ENCODE assay signal across 29 cellular contexts in genomic region chr6:121695346-121695745, GRCh38.
DNase-seq lines count a peak whose midpoint lies in the region; ATAC-seq and TF ChIP-seq lines count a peak whose summit lies in the region.
"Had no signal": no experiment of that assay in that cellular context is flagged by ENCODE, and none has a peak within 500 bp of the region (broad histone marks: within the 10 kb centered on the region; RNA-seq: fewer than 3 reads in every experiment).

No MANE protein-coding gene starts in this region.

- DNase-seq in ELR (ENCODE audit: low read depth) (peak; percentile 11), adipocyte (ENCODE audit: low read depth) (peak; percentile 23), germinal center (ENCODE audit: low spot score) (no peak), Calu3 (no peak)
- DNase-seq in stimulated activated naive B cell treated with anti-CD40 and anti-IgM and Interleukin-4, amounts not matched to agents 10 μg/mL and 1 μg/mL and 100 μg/mL, for 72 hours = no peak
- DNase-seq: activated CD4-positive, alpha-beta memory T cell treated with anti-CD3 and anti-CD28 coated beads for 36 hours; activated CD4-positive, alpha-beta T cell treated with anti-CD3 and anti-CD28 coated beads for 1 hour; activated naive CD4-positive, alpha-beta T cell treated with Interleukin-2 at 50 U/mL for 16 hours; BE2C; CD8-positive, alpha-beta memory T cell; gastrocnemius medialis; GDM1; GOT3; HFFc6; left cardiac atrium; NCI-H1930; NCI-H2227 treated with DMSO at 0.1 percent for 48 hours; NCI-H69; pancreas; Right ventricle myocardium superior; stimulated activated CD8-positive, alpha-beta memory T cell treated with anti-CD3 and anti-CD28 coated beads, Interleukin-4, amount 100 ng/mL, for 48 hours; stomach had no signal

- H3K27me3 ChIP-seq in adipocyte (replicated peaks; ENCODE audit: control insufficient read depth, insufficient read depth, low read length) (no peaks in the 10 kb centered on the region), layer of hippocampus (ENCODE audit: control insufficient read depth, insufficient read depth, low read length) (no peaks in the 10 kb centered on the region), skeletal muscle satellite cell (ENCODE audit: control insufficient read depth, insufficient read depth, low read length) (no peaks in the 10 kb centered on the region)
- H3K27me3 ChIP-seq: BE2C, gastrocnemius medialis, hepatocyte, pancreas, stomach, tibial nerve had no signal

- no peak overlapping the region for H3K27ac Mint-ChIP-seq in stimulated activated naive B cell treated with anti-CD40 and anti-IgM and Interleukin-4, amounts not matched to agents 10 μg/mL and 1 μg/mL and 100 μg/mL, for 72 hours
- no peak overlapping the region for H3K27ac Mint-ChIP-seq in Calu3 (ENCODE audit: unreplicated experiment)
- H3K27ac Mint-ChIP-seq: activated CD4-positive, alpha-beta memory T cell treated with anti-CD3 and anti-CD28 coated beads for 36 hours; CD8-positive, alpha-beta memory T cell; HFFc6 had no signal

- H3K9me3 ChIP-seq in adipocyte (ENCODE audit: control insufficient read depth, low read length) (no peaks in the 10 kb centered on the region), skeletal muscle satellite cell (replicated peaks; ENCODE audit: low read length) (no peaks in the 10 kb centered on the region)
- H3K9me3 ChIP-seq: BE2C, gastrocnemius medialis, pancreas, stomach, tibial nerve had no signal

- intact Hi-C loops in Calu3 (cut with micrococcal nuclease; ENCODE audit: unreplicated experiment) = loop anchor here (10.0 kb wide), 1 partner anchor 261 kb away; the partner anchor contains the start of gene GJA1

- peak overlapping the region; percentile 18 for H3K9ac ChIP-seq in adipocyte (ENCODE audit: low read length)
- H3K9ac ChIP-seq in skeletal muscle satellite cell (ENCODE audit: low read depth, low read length) = peak overlapping the region; percentile 2
- H3K9ac ChIP-seq: KMS-11 had no signal

- TF ChIP-seq CTCF in Calu3 (IDR thresholded peaks at IDR 0.05; ENCODE audit: unreplicated experiment) = no peak

- CTCF ChIA-PET in Calu3 (lab: Charles Lee) = no interaction called here

- peak overlapping the region; percentile 12 for H3K27ac ChIP-seq in layer of hippocampus (ENCODE audit: low read depth, low read length)
- H3K27ac ChIP-seq: gastrocnemius medialis, hepatocyte, KMS-11, pancreas, stomach had no signal

- no peak for ATAC-seq in stimulated activated naive B cell treated with anti-CD40 and anti-IgM and Interleukin-4, amounts not matched to agents 10 μg/mL and 1 μg/mL and 100 μg/mL, for 72 hours (replicated peaks)
- ATAC-seq in GM21367 (IDR thresholded peaks at IDR 0.05; ENCODE audit: unreplicated experiment) = no peak
- ATAC-seq: gastrocnemius medialis, left cardiac atrium, pancreas had no signal

- H3K4me1 Mint-ChIP-seq in stimulated activated naive B cell treated with anti-CD40 and anti-IgM and Interleukin-4, amounts not matched to agents 10 μg/mL and 1 μg/mL and 100 μg/mL, for 72 hours = no peaks in the 10 kb centered on the region
- H3K4me1 Mint-ChIP-seq in Calu3 (ENCODE audit: low read depth, unreplicated experiment) = peaks cover 28% of the 10 kb centered on the region
- H3K4me1 Mint-ChIP-seq: CD8-positive, alpha-beta memory T cell had no signal

- H3K4me1 ChIP-seq in adipocyte (ENCODE audit: control insufficient read depth, insufficient read depth, low read length) (peaks cover 42% of the 10 kb centered on the region), skeletal muscle satellite cell (ENCODE audit: control insufficient read depth, insufficient read depth, low read length) (peaks cover 64% of the 10 kb centered on the region)
- H3K4me1 ChIP-seq: BE2C, gastrocnemius medialis, pancreas, stomach had no signal

- no peaks in the 10 kb centered on the region for H3K36me3 Mint-ChIP-seq in stimulated activated naive B cell treated with anti-CD40 and anti-IgM and Interleukin-4, amounts not matched to agents 10 μg/mL and 1 μg/mL and 100 μg/mL, for 72 hours
- no peaks in the 10 kb centered on the region for H3K36me3 Mint-ChIP-seq in Calu3 (ENCODE audit: insufficient read depth, unreplicated experiment)
- H3K36me3 Mint-ChIP-seq: activated CD4-positive, alpha-beta memory T cell treated with anti-CD3 and anti-CD28 coated beads for 36 hours; CD8-positive, alpha-beta memory T cell had no signal

- H3K36me3 ChIP-seq in adipocyte (ENCODE audit: control insufficient read depth, insufficient read depth, low read length, severe bottlenecking) (no peaks in the 10 kb centered on the region), skeletal muscle satellite cell (ENCODE audit: insufficient read depth, low read length) (no peaks in the 10 kb centered on the region)
- H3K36me3 ChIP-seq: BE2C, gastrocnemius medialis, pancreas, stomach, tibial nerve had no signal

- BruUV-seq in Calu3 (replicated peaks; lab: Mats Ljungman, UMichigan) = no TSS peak

- H3K4me2 ChIP-seq in skeletal muscle satellite cell (ENCODE audit: low read length) = peak overlapping the region; percentile 27
- H3K4me2 ChIP-seq: hepatocyte, KMS-11 had no signal

- no peaks in the 10 kb centered on the region for H3K27me3 Mint-ChIP-seq in stimulated activated naive B cell treated with anti-CD40 and anti-IgM and Interleukin-4, amounts not matched to agents 10 μg/mL and 1 μg/mL and 100 μg/mL, for 72 hours
- no peaks in the 10 kb centered on the region for H3K27me3 Mint-ChIP-seq in Calu3 (ENCODE audit: unreplicated experiment)

- no peak overlapping the region for H3K4me3 Mint-ChIP-seq in stimulated activated naive B cell treated with anti-CD40 and anti-IgM and Interleukin-4, amounts not matched to agents 10 μg/mL and 1 μg/mL and 100 μg/mL, for 72 hours
- H3K4me3 Mint-ChIP-seq in Calu3 (ENCODE audit: low read depth, unreplicated experiment) = no peak overlapping the region
- H3K4me3 Mint-ChIP-seq: activated CD4-positive, alpha-beta memory T cell treated with anti-CD3 and anti-CD28 coated beads for 36 hours; CD8-positive, alpha-beta memory T cell; HFFc6; nephron had no signal

- H3K9me3 Mint-ChIP-seq in stimulated activated naive B cell treated with anti-CD40 and anti-IgM and Interleukin-4, amounts not matched to agents 10 μg/mL and 1 μg/mL and 100 μg/mL, for 72 hours = peaks cover under 1 to 3% of the 10 kb centered on the region in 2 donors
- H3K9me3 Mint-ChIP-seq in Calu3 (ENCODE audit: low read depth, unreplicated experiment) = no peaks in the 10 kb centered on the region
- H3K9me3 Mint-ChIP-seq: HFFc6, nephron had no signal

- H3K4me3 ChIP-seq in adipocyte (ENCODE audit: low read length) (no peak overlapping the region), skeletal muscle satellite cell (ENCODE audit: low read length) (no peak overlapping the region)
- H3K4me3 ChIP-seq: gastrocnemius medialis, hepatocyte, pancreas, stomach, tibial nerve had no signal

Comparison
In these comparisons a context has a peak if more than half of its experiments do, and no peak if none do; other contexts are left out.
1. DNase-seq: peak in ELR (single experiment) and adipocyte (single experiment); none in stimulated activated naive B cell treated with anti-CD40 and anti-IgM and Interleukin-4, amounts not matched to agents 10 μg/mL and 1 μg/mL and 100 μg/mL, for 72 hours (single experiment), germinal center (single experiment) and Calu3 (single experiment).